ENCODE assay signal across 30 cellular contexts in the genomic region with DNA sequence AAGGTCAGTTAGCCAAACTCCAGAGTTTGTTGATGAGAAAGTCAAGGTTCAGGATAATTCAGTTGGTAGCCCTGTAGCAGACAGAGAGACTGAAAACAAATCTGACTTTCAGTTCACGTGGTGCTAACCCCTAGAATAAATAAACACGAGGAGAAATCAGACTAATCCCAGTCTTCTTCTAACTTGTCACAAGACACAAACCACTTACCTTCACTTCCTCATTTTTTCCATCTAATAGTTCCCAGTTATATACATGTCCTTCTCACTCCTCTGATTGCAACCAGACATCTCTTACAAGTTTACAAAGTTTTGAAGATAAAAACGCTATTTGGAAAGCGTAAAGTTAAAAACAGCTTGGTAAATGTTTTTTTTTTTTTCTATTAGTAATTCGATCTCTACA. TPM values are rescaled to one million over a fixed set of nuclear protein-coding genes. Genes with fewer than 3 reads are reported as not detected.
DNase-seq lines count a peak whose midpoint lies in the region; ATAC-seq and TF ChIP-seq lines count a peak whose summit lies in the region.
"Had no signal": no experiment of that assay in that cellular context is flagged by ENCODE, and none has a peak within 500 bp of the region (broad histone marks: within the 10 kb centered on the region; RNA-seq: fewer than 3 reads in every experiment).

No MANE protein-coding gene starts in this region.

- intact Hi-C loops in CD14-positive monocyte (cut with micrococcal nuclease): no loop called here

- H3K23ac ChIP-seq in mesenchymal stem cell (ENCODE audit: low read length in 2 of 2): no peak overlapping the region

- H3K4me3 Mint-ChIP-seq in CD14-positive monocyte: no peak overlapping the region
- no peak overlapping the region for H3K4me3 Mint-ChIP-seq in activated T-cell treated with anti-CD3 and anti-CD28 coated beads, Interleukin-2, amount 50 U/mL, for 72 hours
- H3K4me3 Mint-ChIP-seq: activated T-cell treated with anti-CD3 and anti-CD28 coated beads, Interleukin-2, amount 50 U/mL, for 4 hours; brain; natural killer cell treated with Interleukin-12 subunit alpha and Interleukin-12 subunit beta and Interleukin-15 and Interleukin-18, amount 100 ng/mL, for 72 hours had no signal

- H2BK15ac ChIP-seq in mesenchymal stem cell (ENCODE audit: low read depth, poor library complexity, severe bottlenecking): no peak overlapping the region

- no peak overlapping the region for H3K4ac ChIP-seq in mesenchymal stem cell (ENCODE audit: low read depth in 1 of 2, low read length in 2 of 2)

- no peak overlapping the region for H3K9ac ChIP-seq in KMS-11
- no peak overlapping the region for H3K9ac ChIP-seq in mesenchymal stem cell (ENCODE audit: low read length)

- H4K8ac ChIP-seq in mesenchymal stem cell (ENCODE audit: low read length): no peak overlapping the region

- H3K4me1 ChIP-seq in KMS-11 (ENCODE audit: low read depth, poor library complexity, severe bottlenecking) (peaks cover 43% of the 10 kb centered on the region), mesenchymal stem cell (ENCODE audit: control insufficient read depth, insufficient read depth, low read depth, low read length) (no peaks in the 10 kb centered on the region)
- H3K4me1 ChIP-seq: Caco-2, tibial artery had no signal

- H3K79me2 ChIP-seq in KMS-11 (ENCODE audit: insufficient read depth, low read depth): no peaks in the 10 kb centered on the region

- no peaks in the 10 kb centered on the region for H3K27me3 ChIP-seq in KMS-11 (ENCODE audit: insufficient read depth, low read depth)
- H3K27me3 ChIP-seq in mesenchymal stem cell (ENCODE audit: control insufficient read depth in 1 of 2, insufficient read depth in 1 of 2, low read length in 2 of 2): peaks cover 0 to 22% of the 10 kb centered on the region in 2 experiments
- H3K27me3 ChIP-seq: ovary, tibial artery had no signal

- peaks cover 0 to 18% (median 0%) of the 10 kb centered on the region in 3 donors for H3K27me3 Mint-ChIP-seq in CD14-positive monocyte (ENCODE audit: low read depth in 3 of 3)
- peaks cover 8% of the 10 kb centered on the region for H3K27me3 Mint-ChIP-seq in activated T-cell treated with anti-CD3 and anti-CD28 coated beads, Interleukin-2, amount 50 U/mL, for 72 hours (ENCODE audit: low read depth)

- no peak for ATAC-seq in activated T-cell treated with anti-CD3 and anti-CD28 coated beads, Interleukin-2, amount 50 U/mL, for 72 hours (replicated peaks in 1 of 2)
- no peak for ATAC-seq in GM21619 (IDR thresholded peaks at IDR 0.05; ENCODE audit: unreplicated experiment)
- ATAC-seq: activated T-cell treated with anti-CD3 and anti-CD28 coated beads, Interleukin-2, amount 50 U/mL, for 4 hours; HCT116; natural killer cell treated with Interleukin-12 subunit alpha and Interleukin-12 subunit beta and Interleukin-15 and Interleukin-18, amount 100 ng/mL, for 72 hours had no signal

- H3K36me3 Mint-ChIP-seq in CD14-positive monocyte: peaks cover 16 to 28% of the 10 kb centered on the region in 2 donors
- H3K36me3 Mint-ChIP-seq in activated T-cell treated with anti-CD3 and anti-CD28 coated beads, Interleukin-2, amount 50 U/mL, for 72 hours (ENCODE audit: insufficient read depth in 2 of 2): no peaks in the 10 kb centered on the region
- H3K36me3 Mint-ChIP-seq: brain; natural killer cell treated with Interleukin-12 subunit alpha and Interleukin-12 subunit beta and Interleukin-15 and Interleukin-18, amount 100 ng/mL, for 72 hours had no signal

- H2AK5ac ChIP-seq in mesenchymal stem cell (ENCODE audit: low read length, severe bottlenecking): no peak overlapping the region

- peaks cover 80% of the 10 kb centered on the region for H3K4me1 Mint-ChIP-seq in CD14-positive monocyte
- H3K4me1 Mint-ChIP-seq in activated T-cell treated with anti-CD3 and anti-CD28 coated beads, Interleukin-2, amount 50 U/mL, for 72 hours (ENCODE audit: low read depth): no peaks in the 10 kb centered on the region

- no peaks in the 10 kb centered on the region for H3K9me3 ChIP-seq in mesenchymal stem cell (ENCODE audit: control insufficient read depth, low read length)
- H3K9me3 ChIP-seq: Caco-2, ovary, tibial artery had no signal

- H2AFZ ChIP-seq in KMS-11 (ENCODE audit: low read depth): peak overlapping the region; percentile 6; the same call in 1 of the 2 replicates
- H2AFZ ChIP-seq in mesenchymal stem cell (ENCODE audit: low read depth, low read length): no peak overlapping the region

- no peak overlapping the region for H2BK5ac ChIP-seq in mesenchymal stem cell (ENCODE audit: low read depth, low read length, poor library complexity, severe bottlenecking)

- 10% methylated on average over 2 of the region's 5 CpGs for WGBS in mesenchymal stem cell

- no peak overlapping the region for H4K91ac ChIP-seq in mesenchymal stem cell (ENCODE audit: low read length)

- no peak overlapping the region for H2BK12ac ChIP-seq in mesenchymal stem cell (ENCODE audit: low read length in 2 of 2)

- no peak overlapping the region for H3K27ac ChIP-seq in KMS-11
- H3K27ac ChIP-seq in mesenchymal stem cell (ENCODE audit: low read length, poor library complexity, severe bottlenecking): no peak overlapping the region
- H3K27ac ChIP-seq: ovary, tibial artery had no signal

- H3K4me3 ChIP-seq in KMS-11 (IDR thresholded peaks at IDR 0.05; ENCODE audit: insufficient read depth, low read depth, low read length): no peak overlapping the region
- H3K4me3 ChIP-seq in mesenchymal stem cell (ENCODE audit: insufficient read depth in 1 of 2, low read depth in 1 of 2, low read length in 2 of 2): no peak overlapping the region
- H3K4me3 ChIP-seq: ovary, tibial artery had no signal

- H3K36me3 ChIP-seq in KMS-11 (ENCODE audit: insufficient read depth) (no peaks in the 10 kb centered on the region), mesenchymal stem cell (ENCODE audit: control insufficient read depth in 1 of 2, insufficient read depth in 2 of 2, low read depth in 1 of 2, low read length in 2 of 2) (no peaks in the 10 kb centered on the region)
- H3K36me3 ChIP-seq: ovary, tibial artery had no signal

- no peaks in the 10 kb centered on the region for H3K9me3 Mint-ChIP-seq in CD14-positive monocyte
- no peaks in the 10 kb centered on the region for H3K9me3 Mint-ChIP-seq in activated T-cell treated with anti-CD3 and anti-CD28 coated beads, Interleukin-2, amount 50 U/mL, for 72 hours
- H3K9me3 Mint-ChIP-seq: activated T-cell treated with anti-CD3 and anti-CD28 coated beads, Interleukin-2, amount 50 U/mL, for 4 hours; natural killer cell treated with Interleukin-12 subunit alpha and Interleukin-12 subunit beta and Interleukin-15 and Interleukin-18, amount 100 ng/mL, for 72 hours had no signal

- H4K20me1 ChIP-seq in KMS-11 (ENCODE audit: insufficient read depth): no peaks in the 10 kb centered on the region

- H3K79me1 ChIP-seq in mesenchymal stem cell (replicated peaks; ENCODE audit: low read length, poor library complexity, severe bottlenecking): no peaks in the 10 kb centered on the region

- DNase-seq in CD14-positive monocyte (ENCODE audit: low spot score): no peak
- DNase-seq in RPMI8226: peak; percentile 21
- peak; percentile 6 for DNase-seq in mesenchymal stem cell
- no peak for DNase-seq in activated T-cell treated with anti-CD3 and anti-CD28 coated beads, Interleukin-2, amount 50 U/mL, for 72 hours
- no peak for DNase-seq in NCI-H526 treated with DMSO at 0.1 percent for 48 hours (lab: John Stamatoyannopoulos, UW)
- DNase-seq: activated CD4-positive, alpha-beta T cell treated with anti-CD3 and anti-CD28 coated beads, Interleukin-2, amount 50 U/mL, for 1 hour; activated naive CD4-positive, alpha-beta T cell; activated T-cell treated with anti-CD3 and anti-CD28 coated beads, Interleukin-2, amount 50 U/mL, for 4 hours; Caco-2; DMS79; effector CD4-positive, alpha-beta T cell; glutamatergic neuron; Karpas-422; NCI-H1105; NCI-H1930; NCI-H524 treated with DMSO at 0.1 percent for 48 hours; ovary; retina; small intestine; SW 1271; T1000; tibial artery had no signal

- H3K4me2 ChIP-seq in KMS-11 (peak overlapping the region; percentile 64), mesenchymal stem cell (ENCODE audit: low read length, poor library complexity, severe bottlenecking) (no peak overlapping the region)

- no peak for TF ChIP-seq CTCF in CD14-positive monocyte (IDR thresholded peaks at IDR 0.05)
- TF ChIP-seq CTCF in KMS-11 (conservative IDR thresholded peaks at IDR 0.05; ENCODE audit: low read depth, low read length): no peak

- H3K18ac ChIP-seq in mesenchymal stem cell (ENCODE audit: low read depth in 1 of 2, low read length in 2 of 2): no peak overlapping the region

- H3K14ac ChIP-seq in mesenchymal stem cell (ENCODE audit: low read length in 2 of 2): no peak overlapping the region

- peak overlapping the region in 6 of 7 donors; percentile 24 to 90 (median 78) for H3K27ac Mint-ChIP-seq in CD14-positive monocyte
- no peak overlapping the region for H3K27ac Mint-ChIP-seq in activated T-cell treated with anti-CD3 and anti-CD28 coated beads, Interleukin-2, amount 50 U/mL, for 72 hours
- H3K27ac Mint-ChIP-seq: brain; natural killer cell treated with Interleukin-12 subunit alpha and Interleukin-12 subunit beta and Interleukin-15 and Interleukin-18, amount 100 ng/mL, for 72 hours had no signal

- H2BK120ac ChIP-seq in mesenchymal stem cell (ENCODE audit: low read depth, low read length): no peak overlapping the region

RNA-seq across cellular contexts. Expression of a gene that starts 7.7 kb away (rescaled TPM):
- 10 to 100 TPM; 23.0 to 27.3 TPM for polyA plus RNA-seq in CD14-positive monocyte
- not detected for polyA plus RNA-seq in mesenchymal stem cell (2013, experiment 1 of 2)
- not detected for polyA plus RNA-seq in mesenchymal stem cell (2013, experiment 2 of 2)
- total RNA-seq in activated T-cell treated with anti-CD3 and anti-CD28 coated beads, Interleukin-2, amount 50 U/mL, for 72 hours: under 1 TPM; 0.05 to 0.23 TPM
- total RNA-seq: chondrocyte had no signal
- polyA plus RNA-seq: BJ, keratinocyte had no signal

RNA-seq across cellular contexts. Expression of a gene that starts 31.8 kb away (rescaled TPM):
- polyA plus RNA-seq in CD14-positive monocyte: 10 to 100 TPM; 48.5 to 61.9 TPM
- not detected for polyA plus RNA-seq in mesenchymal stem cell (2013, experiment 1 of 2)
- not detected for polyA plus RNA-seq in mesenchymal stem cell (2013, experiment 2 of 2)
- not detected for total RNA-seq in activated T-cell treated with anti-CD3 and anti-CD28 coated beads, Interleukin-2, amount 50 U/mL, for 72 hours
- total RNA-seq: activated T-cell treated with anti-CD3 and anti-CD28 coated beads, Interleukin-2, amount 50 U/mL, for 4 hours; Caco-2; chondrocyte; natural killer cell treated with Interleukin-12 subunit alpha and Interleukin-12 subunit beta and Interleukin-15 and Interleukin-18, amount 100 ng/mL, for 72 hours had no signal
- polyA plus RNA-seq: BJ, keratinocyte had no signal

Comparison
In these comparisons a context has a peak if more than half of its experiments do, and no peak if none do; other contexts are left out.
1. DNase-seq: peak in RPMI8226 (single experiment) and mesenchymal stem cell (single experiment); none in CD14-positive monocyte (single experiment), activated T-cell treated with anti-CD3 and anti-CD28 coated beads, Interleukin-2, amount 50 U/mL, for 72 hours (0 of 2) and NCI-H526 treated with DMSO at 0.1 percent for 48 hours (single experiment).